In genomic region chr2:157296958-157297357, GRCh38 we compare ENCODE assay signal across 39 cellular contexts. TPM values are rescaled to one million over a fixed set of nuclear protein-coding genes. Genes with fewer than 3 reads are reported as not detected.
"Had no signal": no experiment of that assay in that cellular context is flagged by ENCODE, and none has a peak within 500 bp of the region (broad histone marks: within the 10 kb centered on the region; RNA-seq: fewer than 3 reads in every experiment).

No MANE protein-coding gene starts in this region.

- DNase-seq: Karpas-422, Kasumi-1, KG1, MG63, MM.1S, MV-4-11, NCI-H1048, NCI-H1092, NCI-H1092 treated with DMSO at 0.1 percent for 48 hours, NCI-H1105, NCI-H1105 treated with DMSO at 0.1 percent for 48 hours, NCI-H1417, NCI-H1417 treated with DMSO at 0.1 percent for 48 hours, NCI-H1436, NCI-H1436 treated with DMSO at 0.1 percent for 48 hours, NCI-H146, NCI-H1694, NCI-H1694 treated with DMSO at 0.1 percent for 48 hours, NCI-H187, NCI-H187 treated with DMSO at 0.1 percent for 48 hours, NCI-H1930, NCI-H2029, NCI-H2029 treated with DMSO at 0.1 percent for 48 hours, NCI-H2081, NCI-H2081 treated with DMSO at 0.1 percent for 48 hours, NCI-H2107, NCI-H2171, NCI-H2171 treated with DMSO at 0.1 percent for 48 hours, NCI-H2227 treated with DMSO at 0.1 percent for 48 hours, NCI-H226, NCI-H345, NCI-H446, NCI-H446 treated with DMSO at 0.1 percent for 48 hours, NCI-H510A, NCI-H510A treated with DMSO at 0.1 percent for 48 hours had no signal

- H3K9ac ChIP-seq: KMS-11 had no signal

- H3K4me2 ChIP-seq: KMS-11 had no signal

- H3K9me3 ChIP-seq: MG63 had no signal

- H3K36me3 ChIP-seq: MG63 had no signal

- H3K27ac ChIP-seq: KMS-11 had no signal

- H3K4me3 ChIP-seq: MG63 had no signal

- H3K27me3 ChIP-seq: MG63 had no signal

RNA-seq across cellular contexts. Expression of gene ERMN, which starts 28.7 kb away (rescaled TPM):
- total RNA-seq: LHCN-M2, MCF 10A, NCI-H460 had no signal

RNA-seq across cellular contexts. Expression of gene GALNT5, which starts 39.5 kb away (rescaled TPM):
- total RNA-seq: MCF 10A had no signal
